In the genomic region with DNA sequence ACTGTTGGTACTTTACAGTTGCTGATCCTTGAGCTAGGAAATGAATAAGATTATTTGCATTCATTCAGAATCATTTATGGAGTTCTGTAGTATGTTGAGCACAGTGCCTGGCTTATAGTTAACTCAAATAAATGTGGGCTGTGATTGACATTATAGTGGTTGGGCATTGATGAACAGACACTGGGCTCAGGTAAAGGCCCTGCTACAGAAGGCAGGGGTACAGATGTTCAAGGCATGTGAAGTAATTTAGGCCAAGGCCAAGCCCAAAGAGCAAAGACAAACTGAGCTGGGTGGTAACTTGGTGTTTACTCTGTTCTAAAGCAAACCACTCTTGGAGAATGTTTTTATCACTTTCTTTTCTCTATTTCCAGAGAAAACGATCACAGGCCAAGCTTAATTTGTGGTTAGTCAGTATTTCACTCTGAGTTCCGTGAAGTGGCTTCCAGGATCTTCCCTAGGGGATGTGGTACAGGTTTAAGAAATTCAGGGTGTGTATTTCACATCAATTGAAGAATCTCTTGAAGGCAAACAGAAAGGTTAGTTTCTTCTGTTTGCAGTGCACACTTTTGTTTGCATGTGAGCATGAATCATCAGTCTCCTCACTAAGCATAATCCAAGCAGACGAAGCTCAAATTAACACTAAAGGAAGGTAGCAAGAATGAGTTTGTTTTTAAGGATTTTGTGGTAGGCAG, we compare ENCODE assay signal across 1 cellular context.
A peak's percentile ranks its signal among the peaks of the same experiment; 100 is the strongest.
TF ChIP-seq lines count a peak whose summit lies in the region.

No MANE protein-coding gene starts in this region.

TF ChIP-seq in HepG2, 621 proteins besides CTCF, POLR2A, EP300 and RAD21 (continued from another document and continues in another):
- TF ChIP-seq, protein P1, sequence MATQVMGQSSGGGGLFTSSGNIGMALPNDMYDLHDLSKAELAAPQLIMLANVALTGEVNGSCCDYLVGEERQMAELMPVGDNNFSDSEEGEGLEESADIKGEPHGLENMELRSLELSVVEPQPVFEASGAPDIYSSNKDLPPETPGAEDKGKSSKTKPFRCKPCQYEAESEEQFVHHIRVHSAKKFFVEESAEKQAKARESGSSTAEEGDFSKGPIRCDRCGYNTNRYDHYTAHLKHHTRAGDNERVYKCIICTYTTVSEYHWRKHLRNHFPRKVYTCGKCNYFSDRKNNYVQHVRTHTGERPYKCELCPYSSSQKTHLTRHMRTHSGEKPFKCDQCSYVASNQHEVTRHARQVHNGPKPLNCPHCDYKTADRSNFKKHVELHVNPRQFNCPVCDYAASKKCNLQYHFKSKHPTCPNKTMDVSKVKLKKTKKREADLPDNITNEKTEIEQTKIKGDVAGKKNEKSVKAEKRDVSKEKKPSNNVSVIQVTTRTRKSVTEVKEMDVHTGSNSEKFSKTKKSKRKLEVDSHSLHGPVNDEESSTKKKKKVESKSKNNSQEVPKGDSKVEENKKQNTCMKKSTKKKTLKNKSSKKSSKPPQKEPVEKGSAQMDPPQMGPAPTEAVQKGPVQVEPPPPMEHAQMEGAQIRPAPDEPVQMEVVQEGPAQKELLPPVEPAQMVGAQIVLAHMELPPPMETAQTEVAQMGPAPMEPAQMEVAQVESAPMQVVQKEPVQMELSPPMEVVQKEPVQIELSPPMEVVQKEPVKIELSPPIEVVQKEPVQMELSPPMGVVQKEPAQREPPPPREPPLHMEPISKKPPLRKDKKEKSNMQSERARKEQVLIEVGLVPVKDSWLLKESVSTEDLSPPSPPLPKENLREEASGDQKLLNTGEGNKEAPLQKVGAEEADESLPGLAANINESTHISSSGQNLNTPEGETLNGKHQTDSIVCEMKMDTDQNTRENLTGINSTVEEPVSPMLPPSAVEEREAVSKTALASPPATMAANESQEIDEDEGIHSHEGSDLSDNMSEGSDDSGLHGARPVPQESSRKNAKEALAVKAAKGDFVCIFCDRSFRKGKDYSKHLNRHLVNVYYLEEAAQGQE (IDR thresholded peaks at IDR 0.05; ENCODE audit: borderline replicate concordance in 1 of 2, low read depth in 1 of 2, low read length in 2 of 2), result no peak
- no peak for TF ChIP-seq ZNF382 (CRISPR knock-in tag; IDR thresholded peaks at IDR 0.05; ENCODE audit: borderline replicate concordance)
- TF ChIP-seq, protein P2, sequence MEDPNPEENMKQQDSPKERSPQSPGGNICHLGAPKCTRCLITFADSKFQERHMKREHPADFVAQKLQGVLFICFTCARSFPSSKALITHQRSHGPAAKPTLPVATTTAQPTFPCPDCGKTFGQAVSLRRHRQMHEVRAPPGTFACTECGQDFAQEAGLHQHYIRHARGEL (CRISPR knock-in tag; IDR thresholded peaks at IDR 0.05), result no peak
- TF ChIP-seq, protein P3, sequence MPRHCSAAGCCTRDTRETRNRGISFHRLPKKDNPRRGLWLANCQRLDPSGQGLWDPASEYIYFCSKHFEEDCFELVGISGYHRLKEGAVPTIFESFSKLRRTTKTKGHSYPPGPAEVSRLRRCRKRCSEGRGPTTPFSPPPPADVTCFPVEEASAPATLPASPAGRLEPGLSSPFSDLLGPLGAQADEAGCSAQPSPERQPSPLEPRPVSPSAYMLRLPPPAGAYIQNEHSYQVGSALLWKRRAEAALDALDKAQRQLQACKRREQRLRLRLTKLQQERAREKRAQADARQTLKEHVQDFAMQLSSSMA (CRISPR knock-in tag; IDR thresholded peaks at IDR 0.05), result no peak
- TF ChIP-seq MEIS1 (CRISPR knock-in tag; IDR thresholded peaks at IDR 0.05; ENCODE audit: borderline replicate concordance), result no peak
- no peak for TF ChIP-seq ZNF652 (CRISPR knock-in tag; IDR thresholded peaks at IDR 0.05; ENCODE audit: borderline replicate concordance, low read depth)
- TF ChIP-seq ZNF720 (CRISPR knock-in tag; IDR thresholded peaks at IDR 0.05), result no peak
- TF ChIP-seq ZNF20 (CRISPR knock-in tag; IDR thresholded peaks at IDR 0.05), result no peak
- TF ChIP-seq, protein P4, sequence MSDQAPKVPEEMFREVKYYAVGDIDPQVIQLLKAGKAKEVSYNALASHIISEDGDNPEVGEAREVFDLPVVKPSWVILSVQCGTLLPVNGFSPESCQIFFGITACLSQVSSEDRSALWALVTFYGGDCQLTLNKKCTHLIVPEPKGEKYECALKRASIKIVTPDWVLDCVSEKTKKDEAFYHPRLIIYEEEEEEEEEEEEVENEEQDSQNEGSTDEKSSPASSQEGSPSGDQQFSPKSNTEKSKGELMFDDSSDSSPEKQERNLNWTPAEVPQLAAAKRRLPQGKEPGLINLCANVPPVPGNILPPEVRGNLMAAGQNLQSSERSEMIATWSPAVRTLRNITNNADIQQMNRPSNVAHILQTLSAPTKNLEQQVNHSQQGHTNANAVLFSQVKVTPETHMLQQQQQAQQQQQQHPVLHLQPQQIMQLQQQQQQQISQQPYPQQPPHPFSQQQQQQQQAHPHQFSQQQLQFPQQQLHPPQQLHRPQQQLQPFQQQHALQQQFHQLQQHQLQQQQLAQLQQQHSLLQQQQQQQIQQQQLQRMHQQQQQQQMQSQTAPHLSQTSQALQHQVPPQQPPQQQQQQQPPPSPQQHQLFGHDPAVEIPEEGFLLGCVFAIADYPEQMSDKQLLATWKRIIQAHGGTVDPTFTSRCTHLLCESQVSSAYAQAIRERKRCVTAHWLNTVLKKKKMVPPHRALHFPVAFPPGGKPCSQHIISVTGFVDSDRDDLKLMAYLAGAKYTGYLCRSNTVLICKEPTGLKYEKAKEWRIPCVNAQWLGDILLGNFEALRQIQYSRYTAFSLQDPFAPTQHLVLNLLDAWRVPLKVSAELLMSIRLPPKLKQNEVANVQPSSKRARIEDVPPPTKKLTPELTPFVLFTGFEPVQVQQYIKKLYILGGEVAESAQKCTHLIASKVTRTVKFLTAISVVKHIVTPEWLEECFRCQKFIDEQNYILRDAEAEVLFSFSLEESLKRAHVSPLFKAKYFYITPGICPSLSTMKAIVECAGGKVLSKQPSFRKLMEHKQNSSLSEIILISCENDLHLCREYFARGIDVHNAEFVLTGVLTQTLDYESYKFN (CRISPR knock-in tag; conservative IDR thresholded peaks at IDR 0.05), result peak; percentile 51
- TF ChIP-seq, protein P5, sequence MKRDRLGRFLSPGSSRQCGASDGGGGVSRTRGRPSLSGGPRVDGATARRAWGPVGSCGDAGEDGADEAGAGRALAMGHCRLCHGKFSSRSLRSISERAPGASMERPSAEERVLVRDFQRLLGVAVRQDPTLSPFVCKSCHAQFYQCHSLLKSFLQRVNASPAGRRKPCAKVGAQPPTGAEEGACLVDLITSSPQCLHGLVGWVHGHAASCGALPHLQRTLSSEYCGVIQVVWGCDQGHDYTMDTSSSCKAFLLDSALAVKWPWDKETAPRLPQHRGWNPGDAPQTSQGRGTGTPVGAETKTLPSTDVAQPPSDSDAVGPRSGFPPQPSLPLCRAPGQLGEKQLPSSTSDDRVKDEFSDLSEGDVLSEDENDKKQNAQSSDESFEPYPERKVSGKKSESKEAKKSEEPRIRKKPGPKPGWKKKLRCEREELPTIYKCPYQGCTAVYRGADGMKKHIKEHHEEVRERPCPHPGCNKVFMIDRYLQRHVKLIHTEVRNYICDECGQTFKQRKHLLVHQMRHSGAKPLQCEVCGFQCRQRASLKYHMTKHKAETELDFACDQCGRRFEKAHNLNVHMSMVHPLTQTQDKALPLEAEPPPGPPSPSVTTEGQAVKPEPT (CRISPR knock-in tag; IDR thresholded peaks at IDR 0.05; ENCODE audit: low read depth), result no peak
- no peak for TF ChIP-seq NFE2 (CRISPR knock-in tag; IDR thresholded peaks at IDR 0.05)
- TF ChIP-seq NR1H2 (CRISPR knock-in tag; IDR thresholded peaks at IDR 0.05; ENCODE audit: borderline replicate concordance, low read depth), result no peak
- no peak for TF ChIP-seq TEAD2 (CRISPR knock-in tag; IDR thresholded peaks at IDR 0.05)
- TF ChIP-seq, protein P6, sequence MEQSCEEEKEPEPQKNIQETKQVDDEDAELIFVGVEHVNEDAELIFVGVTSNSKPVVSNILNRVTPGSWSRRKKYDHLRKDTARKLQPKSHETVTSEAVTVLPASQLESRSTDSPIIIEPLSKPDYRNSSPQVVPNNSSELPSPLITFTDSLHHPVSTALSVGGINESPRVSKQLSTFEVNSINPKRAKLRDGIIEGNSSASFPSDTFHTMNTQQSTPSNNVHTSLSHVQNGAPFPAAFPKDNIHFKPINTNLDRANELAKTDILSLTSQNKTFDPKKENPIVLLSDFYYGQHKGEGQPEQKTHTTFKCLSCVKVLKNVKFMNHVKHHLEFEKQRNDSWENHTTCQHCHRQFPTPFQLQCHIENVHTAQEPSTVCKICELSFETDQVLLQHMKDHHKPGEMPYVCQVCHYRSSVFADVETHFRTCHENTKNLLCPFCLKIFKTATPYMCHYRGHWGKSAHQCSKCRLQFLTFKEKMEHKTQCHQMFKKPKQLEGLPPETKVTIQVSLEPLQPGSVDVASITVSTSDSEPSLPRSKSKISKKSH (CRISPR knock-in tag; IDR thresholded peaks at IDR 0.05; ENCODE audit: borderline replicate concordance), result no peak
- TF ChIP-seq, protein P7, sequence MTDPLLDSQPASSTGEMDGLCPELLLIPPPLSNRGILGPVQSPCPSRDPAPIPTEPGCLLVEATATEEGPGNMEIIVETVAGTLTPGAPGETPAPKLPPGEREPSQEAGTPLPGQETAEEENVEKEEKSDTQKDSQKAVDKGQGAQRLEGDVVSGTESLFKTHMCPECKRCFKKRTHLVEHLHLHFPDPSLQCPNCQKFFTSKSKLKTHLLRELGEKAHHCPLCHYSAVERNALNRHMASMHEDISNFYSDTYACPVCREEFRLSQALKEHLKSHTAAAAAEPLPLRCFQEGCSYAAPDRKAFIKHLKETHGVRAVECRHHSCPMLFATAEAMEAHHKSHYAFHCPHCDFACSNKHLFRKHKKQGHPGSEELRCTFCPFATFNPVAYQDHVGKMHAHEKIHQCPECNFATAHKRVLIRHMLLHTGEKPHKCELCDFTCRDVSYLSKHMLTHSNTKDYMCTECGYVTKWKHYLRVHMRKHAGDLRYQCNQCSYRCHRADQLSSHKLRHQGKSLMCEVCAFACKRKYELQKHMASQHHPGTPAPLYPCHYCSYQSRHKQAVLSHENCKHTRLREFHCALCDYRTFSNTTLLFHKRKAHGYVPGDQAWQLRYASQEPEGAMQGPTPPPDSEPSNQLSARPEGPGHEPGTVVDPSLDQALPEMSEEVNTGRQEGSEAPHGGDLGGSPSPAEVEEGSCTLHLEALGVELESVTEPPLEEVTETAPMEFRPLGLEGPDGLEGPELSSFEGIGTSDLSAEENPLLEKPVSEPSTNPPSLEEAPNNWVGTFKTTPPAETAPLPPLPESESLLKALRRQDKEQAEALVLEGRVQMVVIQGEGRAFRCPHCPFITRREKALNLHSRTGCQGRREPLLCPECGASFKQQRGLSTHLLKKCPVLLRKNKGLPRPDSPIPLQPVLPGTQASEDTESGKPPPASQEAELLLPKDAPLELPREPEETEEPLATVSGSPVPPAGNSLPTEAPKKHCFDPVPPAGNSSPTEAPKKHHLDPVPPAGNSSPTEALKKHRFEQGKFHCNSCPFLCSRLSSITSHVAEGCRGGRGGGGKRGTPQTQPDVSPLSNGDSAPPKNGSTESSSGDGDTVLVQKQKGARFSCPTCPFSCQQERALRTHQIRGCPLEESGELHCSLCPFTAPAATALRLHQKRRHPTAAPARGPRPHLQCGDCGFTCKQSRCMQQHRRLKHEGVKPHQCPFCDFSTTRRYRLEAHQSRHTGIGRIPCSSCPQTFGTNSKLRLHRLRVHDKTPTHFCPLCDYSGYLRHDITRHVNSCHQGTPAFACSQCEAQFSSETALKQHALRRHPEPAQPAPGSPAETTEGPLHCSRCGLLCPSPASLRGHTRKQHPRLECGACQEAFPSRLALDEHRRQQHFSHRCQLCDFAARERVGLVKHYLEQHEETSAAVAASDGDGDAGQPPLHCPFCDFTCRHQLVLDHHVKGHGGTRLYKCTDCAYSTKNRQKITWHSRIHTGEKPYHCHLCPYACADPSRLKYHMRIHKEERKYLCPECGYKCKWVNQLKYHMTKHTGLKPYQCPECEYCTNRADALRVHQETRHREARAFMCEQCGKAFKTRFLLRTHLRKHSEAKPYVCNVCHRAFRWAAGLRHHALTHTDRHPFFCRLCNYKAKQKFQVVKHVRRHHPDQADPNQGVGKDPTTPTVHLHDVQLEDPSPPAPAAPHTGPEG (CRISPR knock-in tag; IDR thresholded peaks at IDR 0.05), result no peak
- TF ChIP-seq ZNF75D (CRISPR knock-in tag; IDR thresholded peaks at IDR 0.05; ENCODE audit: borderline replicate concordance), result no peak
- TF ChIP-seq, protein P8, sequence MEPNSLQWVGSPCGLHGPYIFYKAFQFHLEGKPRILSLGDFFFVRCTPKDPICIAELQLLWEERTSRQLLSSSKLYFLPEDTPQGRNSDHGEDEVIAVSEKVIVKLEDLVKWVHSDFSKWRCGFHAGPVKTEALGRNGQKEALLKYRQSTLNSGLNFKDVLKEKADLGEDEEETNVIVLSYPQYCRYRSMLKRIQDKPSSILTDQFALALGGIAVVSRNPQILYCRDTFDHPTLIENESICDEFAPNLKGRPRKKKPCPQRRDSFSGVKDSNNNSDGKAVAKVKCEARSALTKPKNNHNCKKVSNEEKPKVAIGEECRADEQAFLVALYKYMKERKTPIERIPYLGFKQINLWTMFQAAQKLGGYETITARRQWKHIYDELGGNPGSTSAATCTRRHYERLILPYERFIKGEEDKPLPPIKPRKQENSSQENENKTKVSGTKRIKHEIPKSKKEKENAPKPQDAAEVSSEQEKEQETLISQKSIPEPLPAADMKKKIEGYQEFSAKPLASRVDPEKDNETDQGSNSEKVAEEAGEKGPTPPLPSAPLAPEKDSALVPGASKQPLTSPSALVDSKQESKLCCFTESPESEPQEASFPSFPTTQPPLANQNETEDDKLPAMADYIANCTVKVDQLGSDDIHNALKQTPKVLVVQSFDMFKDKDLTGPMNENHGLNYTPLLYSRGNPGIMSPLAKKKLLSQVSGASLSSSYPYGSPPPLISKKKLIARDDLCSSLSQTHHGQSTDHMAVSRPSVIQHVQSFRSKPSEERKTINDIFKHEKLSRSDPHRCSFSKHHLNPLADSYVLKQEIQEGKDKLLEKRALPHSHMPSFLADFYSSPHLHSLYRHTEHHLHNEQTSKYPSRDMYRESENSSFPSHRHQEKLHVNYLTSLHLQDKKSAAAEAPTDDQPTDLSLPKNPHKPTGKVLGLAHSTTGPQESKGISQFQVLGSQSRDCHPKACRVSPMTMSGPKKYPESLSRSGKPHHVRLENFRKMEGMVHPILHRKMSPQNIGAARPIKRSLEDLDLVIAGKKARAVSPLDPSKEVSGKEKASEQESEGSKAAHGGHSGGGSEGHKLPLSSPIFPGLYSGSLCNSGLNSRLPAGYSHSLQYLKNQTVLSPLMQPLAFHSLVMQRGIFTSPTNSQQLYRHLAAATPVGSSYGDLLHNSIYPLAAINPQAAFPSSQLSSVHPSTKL (CRISPR knock-in tag; IDR thresholded peaks at IDR 0.05), result peak; percentile 88
- TF ChIP-seq ZNF496 (CRISPR knock-in tag; IDR thresholded peaks at IDR 0.05; ENCODE audit: insufficient replicate concordance), result no peak
- TF ChIP-seq ZNF788 (CRISPR knock-in tag; IDR thresholded peaks at IDR 0.05; ENCODE audit: borderline replicate concordance), result no peak
- TF ChIP-seq, protein P9, sequence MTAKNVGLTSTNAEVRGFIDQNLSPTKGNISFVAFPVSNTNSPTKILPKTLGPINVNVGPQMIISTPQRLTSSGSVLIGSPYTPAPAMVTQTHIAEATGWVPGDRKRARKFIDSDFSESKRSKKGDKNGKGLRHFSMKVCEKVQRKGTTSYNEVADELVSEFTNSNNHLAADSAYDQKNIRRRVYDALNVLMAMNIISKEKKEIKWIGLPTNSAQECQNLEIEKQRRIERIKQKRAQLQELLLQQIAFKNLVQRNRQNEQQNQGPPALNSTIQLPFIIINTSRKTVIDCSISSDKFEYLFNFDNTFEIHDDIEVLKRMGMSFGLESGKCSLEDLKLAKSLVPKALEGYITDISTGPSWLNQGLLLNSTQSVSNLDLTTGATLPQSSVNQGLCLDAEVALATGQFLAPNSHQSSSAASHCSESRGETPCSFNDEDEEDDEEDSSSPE (CRISPR knock-in tag; IDR thresholded peaks at IDR 0.05), result 0 out of 2 replicates have a peak, but pooled peaks have one; percentile 22
- TF ChIP-seq HDAC1 (CRISPR knock-in tag; IDR thresholded peaks at IDR 0.05), result peak; percentile 33
- no peak for TF ChIP-seq CREB1 (IDR thresholded peaks at IDR 0.05)
- no peak for TF ChIP-seq CREB1 (CRISPR knock-in tag; IDR thresholded peaks at IDR 0.05)
- no peak for TF ChIP-seq RBAK (CRISPR knock-in tag; IDR thresholded peaks at IDR 0.05)
- no peak for TF ChIP-seq ZNF451 (CRISPR knock-in tag; IDR thresholded peaks at IDR 0.05)
- TF ChIP-seq FOSL1 (CRISPR knock-in tag; IDR thresholded peaks at IDR 0.05; ENCODE audit: borderline replicate concordance), result peak; percentile 87
